Comparison of ENCODE assay signal across 8 cellular contexts in the genomic region with DNA sequence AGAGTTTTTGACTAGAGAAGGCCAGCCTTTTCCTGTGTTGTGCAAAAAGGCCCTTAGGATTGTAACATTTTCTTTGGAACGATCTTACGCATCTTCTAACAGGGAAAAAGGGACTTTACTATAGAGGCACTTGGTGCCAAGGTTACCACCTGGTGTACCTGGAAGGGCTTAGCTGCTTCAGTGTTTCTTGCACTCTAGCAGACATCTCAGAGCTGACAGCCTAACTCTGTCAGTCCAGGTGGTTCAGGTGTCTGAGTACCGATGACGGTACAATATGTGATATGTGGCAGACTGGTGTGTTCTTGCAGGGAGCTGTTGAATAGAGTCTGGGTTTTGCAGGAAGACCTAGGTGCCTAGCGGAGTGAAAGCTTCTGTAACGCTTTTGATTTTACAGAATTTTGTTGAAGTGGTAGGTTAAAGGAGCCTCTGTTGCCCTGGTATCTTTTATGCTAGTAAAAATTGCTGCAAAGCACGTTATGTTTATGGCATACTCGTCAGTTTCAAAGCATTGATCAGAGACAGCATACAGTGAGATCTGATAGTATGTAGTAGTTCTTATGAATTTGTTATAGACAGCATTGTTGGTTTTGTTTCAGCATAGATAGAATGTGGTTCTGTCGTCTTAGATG. TPM values are rescaled to one million over a fixed set of nuclear protein-coding genes. Genes with fewer than 3 reads are reported as not detected.
A peak's percentile ranks its signal among the peaks of the same experiment; 100 is the strongest.
DNase-seq lines count a peak whose midpoint lies in the region; ATAC-seq and TF ChIP-seq lines count a peak whose summit lies in the region.

No MANE protein-coding gene starts in this region.

- peak overlapping the region; percentile 86 for H3K9ac ChIP-seq in mucosa of stomach (ENCODE audit: low read length)

- H3K4me1 ChIP-seq in Peyer's patch (no peaks in the 10 kb centered on the region), mucosa of stomach (ENCODE audit: control insufficient read depth, insufficient read depth, low read length) (peaks cover 9% of the 10 kb centered on the region)

- peaks cover 4% of the 10 kb centered on the region for H3K27me3 Mint-ChIP-seq in activated naive CD4-positive, alpha-beta T cell treated with anti-CD3 and anti-CD28 coated beads for 36 hours (ENCODE audit: low read depth)

- H3K9me3 ChIP-seq in Peyer's patch (no peaks in the 10 kb centered on the region), mucosa of stomach (ENCODE audit: control insufficient read depth, low read length) (no peaks in the 10 kb centered on the region)

- no peaks in the 10 kb centered on the region for H3K36me3 Mint-ChIP-seq in activated naive CD4-positive, alpha-beta T cell treated with anti-CD3 and anti-CD28 coated beads for 36 hours (ENCODE audit: low read depth)

- peak in 1 of 2 donors; percentile 21 for TF ChIP-seq POLR2A in Peyer's patch (IDR thresholded peaks at IDR 0.05)

- peak; percentile 12 for DNase-seq in activated naive CD4-positive, alpha-beta T cell treated with anti-CD3 and anti-CD28 coated beads for 36 hours
- DNase-seq in activated naive CD4-positive, alpha-beta T cell (lab: John Stamatoyannopoulos, UW) = no peak
- DNase-seq in Peyer's patch = peak in 1 of 3 donors; percentile 52
- peak; percentile 21 for DNase-seq in dermis blood vessel endothelial cell
- no peak for DNase-seq in foreskin melanocyte

- intact Hi-C loops in activated naive CD4-positive, alpha-beta T cell treated with anti-CD3 and anti-CD28 coated beads for 36 hours (cut with micrococcal nuclease) = loop anchor here (2.0 to 10.0 kb wide), 9 partner anchors 61 to 1366 kb away; partner anchors contain the start of genes BCAS2, CSDE1, CTTNBP2NL and LRIG2

- H3K27ac Mint-ChIP-seq in activated naive CD4-positive, alpha-beta T cell treated with anti-CD3 and anti-CD28 coated beads for 36 hours = no peak overlapping the region

- H3K27me3 ChIP-seq in Peyer's patch = no peaks in the 10 kb centered on the region
- H3K27me3 ChIP-seq in mucosa of stomach (ENCODE audit: control insufficient read depth, insufficient read depth, low read length) = no peaks in the 10 kb centered on the region

- H3K36me3 ChIP-seq in Peyer's patch = no peaks in the 10 kb centered on the region
- H3K36me3 ChIP-seq in mucosa of stomach (ENCODE audit: control insufficient read depth, insufficient read depth, low read length) = no peaks in the 10 kb centered on the region

- H3K9me3 Mint-ChIP-seq in activated naive CD4-positive, alpha-beta T cell treated with anti-CD3 and anti-CD28 coated beads for 36 hours = peaks cover 4% of the 10 kb centered on the region

- H3K4me3 ChIP-seq in Peyer's patch = peak overlapping the region; percentile 82 to 93 (median 87)
- peak overlapping the region; percentile 100 for H3K4me3 ChIP-seq in mucosa of stomach (ENCODE audit: low read length)

- peak overlapping the region; percentile 76 to 95 (median 86) for H3K27ac ChIP-seq in Peyer's patch

- peaks cover 22% of the 10 kb centered on the region for H3K4me1 Mint-ChIP-seq in activated naive CD4-positive, alpha-beta T cell treated with anti-CD3 and anti-CD28 coated beads for 36 hours (ENCODE audit: low read depth)

- CTCF ChIA-PET in activated naive CD4-positive, alpha-beta T cell treated with anti-CD3 and anti-CD28 coated beads for 36 hours (lab: Charles Lee) = interaction anchor here (0.6 to 1.6 kb wide), 4 partner anchors 9 to 319 kb away, joined by 3 to 6 read pairs (median 4); partner anchors contain the start of gene LRIG2

- TF ChIP-seq CTCF in Peyer's patch (IDR thresholded peaks at IDR 0.05) = no peak

- no peak for ATAC-seq in GM19023 (IDR thresholded peaks at IDR 0.05; ENCODE audit: unreplicated experiment)
- ATAC-seq in GM18907 (IDR thresholded peaks at IDR 0.05; ENCODE audit: unreplicated experiment) = no peak

- peak overlapping the region; percentile 83 for H3K4me3 Mint-ChIP-seq in activated naive CD4-positive, alpha-beta T cell treated with anti-CD3 and anti-CD28 coated beads for 36 hours

RNA-seq across cellular contexts. Expression of gene MAGI3, which starts 1.4 kb away (rescaled TPM):
- 1 to 10 TPM; 5.9 to 6.4 TPM for total RNA-seq in activated naive CD4-positive, alpha-beta T cell treated with anti-CD3 and anti-CD28 coated beads for 36 hours
- total RNA-seq in Peyer's patch = 100 to 1,000 TPM in 2 of 4 donors, 10 to 100 TPM in 2; 60.2 to 120 (median 103) TPM
- total RNA-seq in dermis blood vessel endothelial cell = 13.4 and 15.6 TPM in 2 replicates

Comparison
In these comparisons a context has a peak if more than half of its experiments do, and no peak if none do; other contexts are left out.
1. DNase-seq: peak in activated naive CD4-positive, alpha-beta T cell treated with anti-CD3 and anti-CD28 coated beads for 36 hours (single experiment) and dermis blood vessel endothelial cell (single experiment); none in activated naive CD4-positive, alpha-beta T cell (0 of 4) and foreskin melanocyte (single experiment).